10 cellular contexts compared by ENCODE assay signal in genomic region chr1:41754540-41754939, GRCh38.
DNase-seq lines count a peak whose midpoint lies in the region; ATAC-seq, FAIRE-seq and TF ChIP-seq lines count a peak whose summit lies in the region.
"Had no signal": no experiment of that assay in that cellular context is flagged by ENCODE, and none has a peak within 500 bp of the region (broad histone marks: within the 10 kb centered on the region; RNA-seq: fewer than 3 reads in every experiment).

No MANE protein-coding gene starts in this region.

- H3K18ac ChIP-seq in H1 (ENCODE audit: extremely low read depth, low read length): no peak overlapping the region

- 75% methylated on average over 6 of the region's 6 CpGs; no CpG with 5 or more reads in 1 of the 2 experiments for WGBS in H1 (ENCODE audit: extremely low coverage in 1 of 2, insufficient coverage in 1 of 2, insufficient read length in 1 of 2, insufficient replicate concordance in 2 of 2, low coverage in 1 of 2, low lambda C conversion rate in 2 of 2, missing lambda C conversion rate in 1 of 2), 2 experiments

- no peak overlapping the region for H4K8ac ChIP-seq in H1 (ENCODE audit: extremely low read depth, insufficient read depth, low read length)

- H3K4ac ChIP-seq in H1 (replicated peaks; ENCODE audit: insufficient read length, low read depth, low read length): no peak overlapping the region

- H3K4me2 ChIP-seq in DND-41 (ENCODE audit: insufficient read depth, low read length) (peak overlapping the region; percentile 11), H1 (ENCODE audit: insufficient read depth in 1 of 2, low read depth in 2 of 2, low read length in 2 of 2) (no peak overlapping the region)

- no peak overlapping the region for H3K14ac ChIP-seq in H1 (ENCODE audit: insufficient read length)

- TF ChIP-seq RAD21 in H1 (IDR thresholded peaks at IDR 0.05 in 1 of 2, conservative IDR thresholded peaks at IDR 0.05 in 1 of 2; ENCODE audit: low read depth in 2 of 2, low read length in 2 of 2): peak in 1 of 2 experiments; percentile 32; a peak in 2 of 4 replicates

- H3K23me2 ChIP-seq in H1 (ENCODE audit: low read depth, low read length): no peaks in the 10 kb centered on the region

- no peak overlapping the region for H2BK120ac ChIP-seq in H1 (replicated peaks; ENCODE audit: low read depth, low read length)

- H3K27me3 Mint-ChIP-seq in WTC11 (ENCODE audit: low read depth): no peaks in the 10 kb centered on the region

- H3K9me3 ChIP-seq in DND-41 (ENCODE audit: insufficient read depth, low read length, severe bottlenecking) (no peaks in the 10 kb centered on the region), H1 (ENCODE audit: insufficient read depth in 2 of 2, low read depth in 1 of 2, low read length in 1 of 2) (no peaks in the 10 kb centered on the region)

- H3K36me3 ChIP-seq in DND-41 (ENCODE audit: insufficient read depth, low read length): peaks cover 14% of the 10 kb centered on the region
- no peaks in the 10 kb centered on the region for H3K36me3 ChIP-seq in H1 (ENCODE audit: control insufficient read depth in 2 of 4, insufficient read depth in 4 of 4, low read length in 3 of 4)

- no peak for TF ChIP-seq EP300 in H1 (IDR thresholded peaks at IDR 0.05; ENCODE audit: borderline replicate concordance in 1 of 2, low read depth in 2 of 2, low read length in 2 of 2)

- H3K79me2 ChIP-seq in DND-41 (ENCODE audit: insufficient read depth, low read length) (peaks cover 94% of the 10 kb centered on the region), H1 (ENCODE audit: control insufficient read depth in 1 of 2, insufficient read depth in 2 of 2, low read length in 2 of 2) (no peaks in the 10 kb centered on the region)

- TF ChIP-seq POLR2A in H1 (IDR thresholded peaks at IDR 0.05; ENCODE audit: control extremely low read depth in 1 of 2, low read depth in 2 of 2, low read length in 2 of 2) (no peak), erythroblast (IDR thresholded peaks at IDR 0.05; ENCODE audit: low read length) (no peak)

- FAIRE-seq in GM18507 (lab: Jason Lieb, UNC): peak; percentile 81
- FAIRE-seq in H1 (lab: Jason Lieb, UNC): peak; percentile 24
- FAIRE-seq: colon had no signal

- ATAC-seq in DND-41 (ENCODE audit: insufficient read depth, low read depth) (peak; percentile 49), WTC11 (peak; percentile 48)

- H3K36me3 Mint-ChIP-seq in WTC11: no peaks in the 10 kb centered on the region

- H3K27me3 ChIP-seq in DND-41 (ENCODE audit: insufficient read depth, low read length, poor library complexity) (no peaks in the 10 kb centered on the region), H1 (replicated peaks in 1 of 4; ENCODE audit: control insufficient read depth in 3 of 4, extremely low read depth in 1 of 4, insufficient read depth in 3 of 4, low read length in 3 of 4) (no peaks in the 10 kb centered on the region)

- no peaks in the 10 kb centered on the region for H3K79me1 ChIP-seq in H1 (ENCODE audit: low read depth, low read length)

- H3K4me1 ChIP-seq in DND-41 (ENCODE audit: insufficient read depth, low read length): peaks cover 60% of the 10 kb centered on the region
- peaks cover 0 to 5% (median 3%) of the 10 kb centered on the region in 4 experiments; a peak in 4 of 7 replicates for H3K4me1 ChIP-seq in H1 (replicated peaks in 1 of 4; ENCODE audit: control insufficient read depth in 3 of 4, insufficient read depth in 4 of 4, low read length in 3 of 4)

- H2AK5ac ChIP-seq in H1 (ENCODE audit: low read depth, low read length): no peak overlapping the region

- no peak overlapping the region for H2AFZ ChIP-seq in DND-41 (ENCODE audit: low read depth, low read length)
- H2AFZ ChIP-seq in H1 (ENCODE audit: low read length): peak overlapping the region; percentile 45

- H3K4me3 Mint-ChIP-seq in WTC11: no peak overlapping the region

- no peak overlapping the region for H2BK12ac ChIP-seq in H1 (ENCODE audit: low read depth, low read length)

- CTCF ChIA-PET in WTC11 (lab: Charles Lee): interaction anchor here (1.0 to 2.0 kb wide), 2 partner anchors 26 to 141 kb away, joined by 4 to 6 read pairs; no protein-coding TSS in a partner anchor
- CTCF ChIA-PET in H1 (lab: Charles Lee; ENCODE audit: partially characterized antibody): interaction anchor here (0.7 to 1.8 kb wide), 3 partner anchors 140 to 179 kb away, joined by 3 to 5 read pairs (median 3); no protein-coding TSS in a partner anchor

- H2BK15ac ChIP-seq in H1 (ENCODE audit: low read length): no peak overlapping the region

- H2BK20ac ChIP-seq in H1 (ENCODE audit: low read length): no peak overlapping the region

- TF ChIP-seq CTCF in DND-41 (IDR thresholded peaks at IDR 0.05; ENCODE audit: borderline replicate concordance, extremely low read depth, low read length, poor library complexity, severe bottlenecking) (peak; percentile 50), WTC11 (IDR thresholded peaks at IDR 0.05) (no peak), H1 (IDR thresholded peaks at IDR 0.05; ENCODE audit: control extremely low read depth in 1 of 3, insufficient read depth in 1 of 3, low read depth in 1 of 3, low read length in 3 of 3) (peak in 2 of 3 experiments; percentile 19 to 49; a peak in 3 of 4 replicates)

- H3K27ac Mint-ChIP-seq in WTC11: no peak overlapping the region

- H3K23ac ChIP-seq in H1 (ENCODE audit: insufficient read length): no peak overlapping the region

- DNase-seq in DND-41 (peak; percentile 53), GM18507 (ENCODE audit: extremely low spot score, insufficient read length, low read depth) (no peak), WTC11 (ENCODE audit: low spot score) (no peak), H1 (ENCODE audit: low read depth in 1 of 2, low spot score in 2 of 2) (no peak), iPS-NIHi7 (ENCODE audit: extremely low spot score) (no peak), erythroblast (lab: John Stamatoyannopoulos, UW) (no peak), NCI-H146 (lab: John Stamatoyannopoulos, UW) (no peak), NCI-H2196 treated with DMSO at 0.1 percent for 48 hours (lab: John Stamatoyannopoulos, UW; ENCODE audit: unreplicated experiment) (no peak)
- DNase-seq: SIG-M5 had no signal

- H3K9ac ChIP-seq in DND-41 (ENCODE audit: low read depth, low read length) (peak overlapping the region; percentile 12), H1 (replicated peaks in 1 of 4; ENCODE audit: extremely low read depth in 1 of 4, low read depth in 3 of 4, low read length in 3 of 4) (no peak overlapping the region)

- H3K56ac ChIP-seq in H1 (replicated peaks; ENCODE audit: insufficient read length, low read depth, low read length): no peak overlapping the region

- H3K9me3 Mint-ChIP-seq in WTC11: peaks cover 2% of the 10 kb centered on the region; the same call in 1 of the 2 replicates

- H4K20me1 ChIP-seq in DND-41 (ENCODE audit: insufficient read depth, low read length): peaks cover 76% of the 10 kb centered on the region
- no peaks in the 10 kb centered on the region for H4K20me1 ChIP-seq in H1 (replicated peaks in 1 of 2; ENCODE audit: control insufficient read depth in 1 of 2, insufficient read depth in 2 of 2, low read length in 2 of 2)

- H4K91ac ChIP-seq in H1 (replicated peaks; ENCODE audit: insufficient read length, low read length): no peak overlapping the region

- H3K4me3 ChIP-seq in DND-41 (ENCODE audit: low read depth in 1 of 2, low read length in 2 of 2) (no peak overlapping the region), H1 (ENCODE audit: extremely low read depth in 1 of 4, insufficient read depth in 2 of 4, low read depth in 3 of 4, low read length in 4 of 4) (no peak overlapping the region)

- H2BK5ac ChIP-seq in H1 (ENCODE audit: low read depth, low read length): no peak overlapping the region

- POLR2A ChIA-PET in WTC11 (lab: Charles Lee) (no interaction called here), H1 (lab: Charles Lee; ENCODE audit: partially characterized antibody) (no interaction called here)

- H3K27ac ChIP-seq in DND-41 (ENCODE audit: low read length) (peak overlapping the region; percentile 80), H1 (ENCODE audit: low read depth, low read length) (no peak overlapping the region)

- H4K5ac ChIP-seq in H1 (ENCODE audit: insufficient read length, low read depth, low read length): no peak overlapping the region

- peaks cover 11% of the 10 kb centered on the region for H3K4me1 Mint-ChIP-seq in WTC11

TF ChIP-seq in WTC11, 78 proteins besides CTCF, POLR2A, EP300 and RAD21 (continues in another document):
- no peak for TF ChIP-seq NFATC4 (CRISPR knock-in tag; IDR thresholded peaks at IDR 0.05)
- TF ChIP-seq E2F4 (CRISPR knock-in tag; IDR thresholded peaks at IDR 0.05; ENCODE audit: borderline replicate concordance, low read depth): no peak

TF ChIP-seq in H1, 55 proteins besides CTCF, POLR2A, EP300 and RAD21:
- TF ChIP-seq KDM1A (IDR thresholded peaks at IDR 0.05; ENCODE audit: borderline replicate concordance, low read length) (no peak), KDM5A (IDR thresholded peaks at IDR 0.05; ENCODE audit: low read length) (no peak), CBX8 (IDR thresholded peaks at IDR 0.05; ENCODE audit: borderline replicate concordance, low read depth, low read length) (no peak), RFX5 (IDR thresholded peaks at IDR 0.05; ENCODE audit: borderline replicate concordance, low read depth, low read length) (no peak), SIRT6 (IDR thresholded peaks at IDR 0.05; ENCODE audit: low read length) (no peak), SIX5 (IDR thresholded peaks at IDR 0.05; ENCODE audit: low read depth, low read length) (no peak)
